In the genomic region with DNA sequence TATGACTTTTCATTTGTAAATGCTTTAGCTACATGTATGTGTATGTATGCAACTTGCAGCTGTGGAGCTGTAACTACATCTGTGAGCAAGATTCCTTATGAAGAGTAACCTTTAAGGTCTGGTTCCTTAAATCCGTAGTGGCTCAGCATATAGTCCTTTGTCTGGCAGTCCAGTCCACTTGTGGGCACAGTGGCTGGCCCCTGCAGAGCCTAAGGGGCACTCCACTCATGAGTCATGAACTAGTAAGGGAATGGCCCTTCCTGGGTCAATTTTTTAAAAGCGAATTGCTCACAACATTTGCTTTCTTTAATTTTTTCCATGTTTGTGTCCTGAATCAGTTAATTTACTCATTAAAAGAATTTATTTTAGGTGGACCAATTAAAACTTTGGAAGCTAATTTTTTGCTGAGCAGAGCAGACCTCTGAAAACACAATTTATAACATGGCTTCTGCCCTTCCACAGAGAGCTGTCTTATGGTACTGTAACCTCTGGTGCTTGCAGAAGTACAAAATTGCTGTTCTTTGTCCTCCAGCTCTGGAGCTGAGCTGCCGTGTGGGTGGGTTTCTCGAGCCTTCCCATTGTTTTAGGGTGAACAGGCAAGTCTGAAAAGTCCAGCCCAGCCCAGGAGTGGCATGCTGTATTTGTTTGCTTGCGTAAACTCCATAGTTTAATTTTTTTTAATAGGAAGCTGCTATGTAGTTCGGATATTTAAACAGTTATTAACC, we compare ENCODE assay signal across 20 cellular contexts.
A peak's percentile ranks its signal among the peaks of the same experiment; 100 is the strongest.
DNase-seq lines count a peak whose midpoint lies in the region; ATAC-seq and TF ChIP-seq lines count a peak whose summit lies in the region.
"Had no signal": no experiment of that assay in that cellular context is flagged by ENCODE, and none has a peak within 500 bp of the region (broad histone marks: within the 10 kb centered on the region; RNA-seq: fewer than 3 reads in every experiment).

No MANE protein-coding gene starts in this region.

- no peak overlapping the region for H3K27ac ChIP-seq in PC-3 (ENCODE audit: low read length)
- H3K27ac ChIP-seq in substantia nigra (ENCODE audit: low read depth, low read length, poor library complexity, severe bottlenecking) = peak overlapping the region; percentile 65
- H3K27ac ChIP-seq: adrenal gland, HL-60, parathyroid adenoma, SJCRH30 had no signal

- POLR2A ChIA-PET in PC-3 (lab: Charles Lee; ENCODE audit: unreplicated experiment) = no interaction called here
- POLR2A ChIA-PET in activated CD4-positive, alpha-beta T cell treated with anti-CD3 and anti-CD28 coated beads, Interleukin-2, amount 10 ng/mL, durations not matched to agents 7 days and 5 days (lab: Charles Lee) = no interaction called here

- H3K27me3 ChIP-seq in PC-3 (ENCODE audit: low read length) = no peaks in the 10 kb centered on the region
- H3K27me3 ChIP-seq: adrenal gland, SJCRH30 had no signal

- no peak overlapping the region for H3K4me3 ChIP-seq in PC-3 (ENCODE audit: low read length)
- H3K4me3 ChIP-seq: adrenal gland, SJCRH30 had no signal

- peak; percentile 19 for DNase-seq in NCI-H2107 treated with DMSO at 0.1 percent for 48 hours (lab: John Stamatoyannopoulos, UW; ENCODE audit: unreplicated experiment)
- DNase-seq in NCI-H2107 (lab: John Stamatoyannopoulos, UW) = no peak
- DNase-seq in PC-3 = peak; percentile 39
- peak; percentile 5 for DNase-seq in fibroblast of peridontal ligament (ENCODE audit: extremely low read depth)
- peak in 1 of 49 donors; percentile 26 for DNase-seq in substantia nigra (lab: John Stamatoyannopoulos, UW)
- no peak for DNase-seq in activated CD4-positive, alpha-beta T cell treated with anti-CD3 and anti-CD28 coated beads, Interleukin-2, amount 10 ng/mL, durations not matched to agents 7 days and 5 days
- DNase-seq in activated T-helper 2 cell treated with anti-CD3 and anti-CD28 coated beads, Interferon-gamma antibody, Interleukin-2, Interleukin-4, amounts not matched to agents 10 μg/mL and 5 μg/mL and 100 μg/mL, durations not matched to agents 14 hours and 24 hours and 36 hours (ENCODE audit: low spot score) = no peak
- DNase-seq: activated CD4-positive, alpha-beta T cell treated with anti-CD3 and anti-CD28 coated beads, Interleukin-2, amount 50 U/mL, for 1 hour; activated T-cell treated with anti-CD3 and anti-CD28 coated beads, Interleukin-2, amount 50 U/mL, for 48 hours; CD8-positive, alpha-beta T cell; Kasumi-1; left cardiac atrium; NK-92 treated with Interleukin-12 subunit alpha and Interleukin-12 subunit beta, amount 100 ng/mL, for 24 hours; SJCRH30; stimulated activated CD4-positive, alpha-beta T cell treated with anti-CD3 and anti-CD28 coated beads, Interleukin-12 subunit alpha, Interleukin-12 subunit beta, amount 100 ng/mL, for 4 hours; T-helper 9 cell had no signal

- ATAC-seq in PC-3 = peak; percentile 88
- ATAC-seq in HG03520 (IDR thresholded peaks at IDR 0.05; ENCODE audit: unreplicated experiment) = no peak
- ATAC-seq: CD8-positive, alpha-beta T cell; left cardiac atrium had no signal

- H3K9me2 ChIP-seq in PC-3 (replicated peaks; ENCODE audit: low read length) = no peaks in the 10 kb centered on the region

- H3K9me3 Mint-ChIP-seq in activated CD4-positive, alpha-beta T cell treated with anti-CD3 and anti-CD28 coated beads, Interleukin-2, amount 10 ng/mL, durations not matched to agents 7 days and 5 days = no peaks in the 10 kb centered on the region
- H3K9me3 Mint-ChIP-seq in activated T-helper 2 cell treated with anti-CD3 and anti-CD28 coated beads, Interferon-gamma antibody, Interleukin-2, Interleukin-4, amounts not matched to agents 10 μg/mL and 5 μg/mL and 100 μg/mL, durations not matched to agents 14 hours and 24 hours and 36 hours = no peaks in the 10 kb centered on the region
- H3K9me3 Mint-ChIP-seq: CD8-positive, alpha-beta T cell had no signal

- peaks cover 7% of the 10 kb centered on the region for H3K4me1 Mint-ChIP-seq in activated CD4-positive, alpha-beta T cell treated with anti-CD3 and anti-CD28 coated beads, Interleukin-2, amount 10 ng/mL, durations not matched to agents 7 days and 5 days
- H3K4me1 Mint-ChIP-seq in activated T-helper 2 cell treated with anti-CD3 and anti-CD28 coated beads, Interferon-gamma antibody, Interleukin-2, Interleukin-4, amounts not matched to agents 10 μg/mL and 5 μg/mL and 100 μg/mL, durations not matched to agents 14 hours and 24 hours and 36 hours (ENCODE audit: low read depth) = peaks cover 14% of the 10 kb centered on the region

- H3K27me3 Mint-ChIP-seq in activated CD4-positive, alpha-beta T cell treated with anti-CD3 and anti-CD28 coated beads, Interleukin-2, amount 10 ng/mL, durations not matched to agents 7 days and 5 days = peaks cover 8% of the 10 kb centered on the region
- peaks cover 38% of the 10 kb centered on the region for H3K27me3 Mint-ChIP-seq in activated T-helper 2 cell treated with anti-CD3 and anti-CD28 coated beads, Interferon-gamma antibody, Interleukin-2, Interleukin-4, amounts not matched to agents 10 μg/mL and 5 μg/mL and 100 μg/mL, durations not matched to agents 14 hours and 24 hours and 36 hours (ENCODE audit: low read depth)

- no TSS peak for BruUV-seq in PC-3 (replicated peaks; lab: Mats Ljungman, UMichigan)

- H3K9me3 ChIP-seq in PC-3 (ENCODE audit: low read length) = no peaks in the 10 kb centered on the region
- H3K9me3 ChIP-seq: adrenal gland, SJCRH30 had no signal

- H3K27ac Mint-ChIP-seq in activated CD4-positive, alpha-beta T cell treated with anti-CD3 and anti-CD28 coated beads, Interleukin-2, amount 10 ng/mL, durations not matched to agents 7 days and 5 days = no peak overlapping the region
- H3K27ac Mint-ChIP-seq in activated T-helper 2 cell treated with anti-CD3 and anti-CD28 coated beads, Interferon-gamma antibody, Interleukin-2, Interleukin-4, amounts not matched to agents 10 μg/mL and 5 μg/mL and 100 μg/mL, durations not matched to agents 14 hours and 24 hours and 36 hours = no peak overlapping the region
- H3K27ac Mint-ChIP-seq: CD8-positive, alpha-beta T cell had no signal

- H3F3A ChIP-seq in PC-3 (ENCODE audit: low read length, unreplicated experiment) = no peaks in the 10 kb centered on the region

- H3K4me3 Mint-ChIP-seq in activated CD4-positive, alpha-beta T cell treated with anti-CD3 and anti-CD28 coated beads, Interleukin-2, amount 10 ng/mL, durations not matched to agents 7 days and 5 days = no peak overlapping the region
- no peak overlapping the region for H3K4me3 Mint-ChIP-seq in activated T-helper 2 cell treated with anti-CD3 and anti-CD28 coated beads, Interferon-gamma antibody, Interleukin-2, Interleukin-4, amounts not matched to agents 10 μg/mL and 5 μg/mL and 100 μg/mL, durations not matched to agents 14 hours and 24 hours and 36 hours (ENCODE audit: low read depth)
- H3K4me3 Mint-ChIP-seq: CD8-positive, alpha-beta T cell had no signal

- no peaks in the 10 kb centered on the region for H4K20me1 ChIP-seq in PC-3 (ENCODE audit: low read length)

- H3K36me3 Mint-ChIP-seq in activated CD4-positive, alpha-beta T cell treated with anti-CD3 and anti-CD28 coated beads, Interleukin-2, amount 10 ng/mL, durations not matched to agents 7 days and 5 days (ENCODE audit: low read depth) = no peaks in the 10 kb centered on the region
- H3K36me3 Mint-ChIP-seq in activated T-helper 2 cell treated with anti-CD3 and anti-CD28 coated beads, Interferon-gamma antibody, Interleukin-2, Interleukin-4, amounts not matched to agents 10 μg/mL and 5 μg/mL and 100 μg/mL, durations not matched to agents 14 hours and 24 hours and 36 hours (ENCODE audit: low read depth) = no peaks in the 10 kb centered on the region

- H2AFZ ChIP-seq in PC-3 (ENCODE audit: low read length) = no peak overlapping the region
- H2AFZ ChIP-seq: parathyroid adenoma had no signal

- no peak overlapping the region for H3K9ac ChIP-seq in PC-3 (ENCODE audit: low read length)
- H3K9ac ChIP-seq: parathyroid adenoma had no signal

- H3K4me1 ChIP-seq in PC-3 (ENCODE audit: insufficient read depth, low read length) = peaks cover 14% of the 10 kb centered on the region
- H3K4me1 ChIP-seq: parathyroid adenoma, SJCRH30 had no signal

- no peak for TF ChIP-seq CTCF in PC-3 (conservative IDR thresholded peaks at IDR 0.05; ENCODE audit: low read depth, low read length)

- H3K79me2 ChIP-seq in PC-3 (ENCODE audit: low read length) = no peaks in the 10 kb centered on the region
- H3K79me2 ChIP-seq: parathyroid adenoma had no signal

- no peaks in the 10 kb centered on the region for H3K36me3 ChIP-seq in PC-3 (ENCODE audit: low read depth, low read length)
- H3K36me3 ChIP-seq: adrenal gland had no signal

- intact Hi-C loops in PC-3 (cut with micrococcal nuclease) = no loop called here
- intact Hi-C loops in activated T-helper 2 cell treated with anti-CD3 and anti-CD28 coated beads, Interferon-gamma antibody, Interleukin-2, Interleukin-4, amounts not matched to agents 10 μg/mL and 5 μg/mL and 100 μg/mL, durations not matched to agents 14 hours and 24 hours and 36 hours (cut with micrococcal nuclease) = no loop called here

- peak overlapping the region; percentile 20; the same call in 1 of the 2 replicates for H3K4me2 ChIP-seq in PC-3 (ENCODE audit: low read length)

- CTCF ChIA-PET in PC-3 (lab: Charles Lee) = no interaction called here
- CTCF ChIA-PET in activated CD4-positive, alpha-beta T cell treated with anti-CD3 and anti-CD28 coated beads, Interleukin-2, amount 10 ng/mL, durations not matched to agents 7 days and 5 days (lab: Charles Lee) = interaction anchor here (0.8 to 1.4 kb wide), 3 partner anchors 9 to 20 kb away, joined by 3 to 4 read pairs (median 3); no protein-coding TSS in a partner anchor

Comparison
In these comparisons a context has a peak if more than half of its experiments do, and no peak if none do; other contexts are left out.
1. DNase-seq: peak in NCI-H2107 treated with DMSO at 0.1 percent for 48 hours (single experiment), PC-3 (single experiment) and fibroblast of peridontal ligament (single experiment); none in NCI-H2107 (single experiment), activated CD4-positive, alpha-beta T cell treated with anti-CD3 and anti-CD28 coated beads, Interleukin-2, amount 10 ng/mL, durations not matched to agents 7 days and 5 days (single experiment) and activated T-helper 2 cell treated with anti-CD3 and anti-CD28 coated beads, Interferon-gamma antibody, Interleukin-2, Interleukin-4, amounts not matched to agents 10 μg/mL and 5 μg/mL and 100 μg/mL, durations not matched to agents 14 hours and 24 hours and 36 hours (single experiment).